In the genomic region with DNA sequence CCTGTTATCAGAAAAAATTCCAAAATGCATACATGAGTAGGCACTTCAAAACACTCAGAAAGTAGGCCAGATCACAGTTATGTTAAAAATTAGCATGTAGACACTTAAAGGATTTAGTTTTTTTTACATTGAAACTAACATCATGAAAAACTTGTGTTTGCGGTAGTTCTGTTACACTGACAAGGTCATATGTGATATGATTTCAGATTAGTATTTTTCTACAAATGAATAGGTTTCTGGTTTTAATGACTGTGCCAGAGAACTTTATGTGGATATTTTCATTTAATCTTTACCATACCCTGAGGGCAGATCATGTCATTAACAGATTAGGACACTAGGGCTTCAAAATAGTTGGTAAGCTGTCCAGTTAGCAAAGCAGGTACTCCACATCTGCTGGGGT, we compare ENCODE assay signal across 27 cellular contexts.
"Had no signal": no experiment of that assay in that cellular context is flagged by ENCODE, and none has a peak within 500 bp of the region (broad histone marks: within the 10 kb centered on the region; RNA-seq: fewer than 3 reads in every experiment).

No MANE protein-coding gene starts in this region.

- H3K27ac Mint-ChIP-seq: activated CD4-positive, alpha-beta memory T cell treated with anti-CD3 and anti-CD28 coated beads, Interleukin-2, amount 10 ng/mL, durations not matched to agents 7 days and 5 days; activated CD4-positive, alpha-beta T cell treated with anti-CD3 and anti-CD28 coated beads, Interleukin-2, amount 10 ng/mL, durations not matched to agents 7 days and 5 days; activated CD8-positive, alpha-beta memory T cell treated with anti-CD3 and anti-CD28 coated beads, Interleukin-2, amount 10 ng/mL, durations not matched to agents 7 days and 5 days; dendritic cell treated with granulocyte-macrophage colony-stimulating factor and Interleukin-4, amounts not matched to agents 40 ng/mL and 50 ng/mL, for 4 days; progenitor cell of endocrine pancreas; stimulated activated memory B cell treated with anti-CD40 and anti-IgM and Interleukin-4, amounts not matched to agents 10 μg/mL and 1 μg/mL and 100 μg/mL, for 72 hours; stimulated activated naive CD8-positive, alpha-beta T cell treated with anti-CD3 and anti-CD28 coated beads, Interleukin-15, amount 100 ng/mL, for 72 hours had no signal

- DNase-seq: activated CD4-positive, alpha-beta memory T cell treated with anti-CD3 and anti-CD28 coated beads, Interleukin-2, amount 10 ng/mL, durations not matched to agents 7 days and 5 days; activated CD4-positive, alpha-beta T cell treated with anti-CD3 and anti-CD28 coated beads for 1 hour; activated CD4-positive, alpha-beta T cell treated with anti-CD3 and anti-CD28 coated beads, Interleukin-2, amount 10 ng/mL, durations not matched to agents 7 days and 5 days; activated CD8-positive, alpha-beta memory T cell treated with anti-CD3 and anti-CD28 coated beads, Interleukin-2, amount 10 ng/mL, durations not matched to agents 7 days and 5 days; activated naive CD4-positive, alpha-beta T cell; activated T-cell treated with anti-CD3 and anti-CD28 coated beads, Interleukin-2, amount 50 U/mL, for 48 hours; esophagus squamous epithelium; foreskin melanocyte; glutamatergic neuron; left lung; midbrain; naive thymus-derived CD4-positive, alpha-beta T cell; ovary; right lobe of liver; stimulated activated CD4-positive, alpha-beta T cell treated with anti-CD3 and anti-CD28 coated beads, Interleukin-12 subunit alpha, Interleukin-12 subunit beta, amount 100 ng/mL, for 4 hours; stimulated activated CD4-positive, alpha-beta T cell treated with anti-CD3 and anti-CD28 coated beads, Interleukin-4, amount 100 ng/mL, for 24 hours; stimulated activated naive CD8-positive, alpha-beta T cell treated with anti-CD3 and anti-CD28 coated beads, Interleukin-15, amount 100 ng/mL, for 72 hours; substantia nigra; T-helper 2 cell; upper lobe of left lung had no signal

- ATAC-seq: activated CD8-positive, alpha-beta memory T cell treated with anti-CD3 and anti-CD28 coated beads, Interleukin-2, amount 10 ng/mL, durations not matched to agents 7 days and 5 days; left lung; naive thymus-derived CD4-positive, alpha-beta T cell; right lobe of liver; stimulated activated memory B cell treated with anti-CD40 and anti-IgM and Interleukin-4, amounts not matched to agents 10 μg/mL and 1 μg/mL and 100 μg/mL, for 72 hours; stimulated activated naive CD8-positive, alpha-beta T cell treated with anti-CD3 and anti-CD28 coated beads, Interleukin-15, amount 100 ng/mL, for 72 hours had no signal

- H3K36me3 ChIP-seq: ovary had no signal

- H3K4me3 ChIP-seq: esophagus squamous epithelium, left lung, lung, ovary, right lobe of liver, upper lobe of left lung, vagina had no signal

- H3K4me3 Mint-ChIP-seq: activated CD4-positive, alpha-beta memory T cell treated with anti-CD3 and anti-CD28 coated beads, Interleukin-2, amount 10 ng/mL, durations not matched to agents 7 days and 5 days; activated CD4-positive, alpha-beta T cell treated with anti-CD3 and anti-CD28 coated beads, Interleukin-2, amount 10 ng/mL, durations not matched to agents 7 days and 5 days; activated CD8-positive, alpha-beta memory T cell treated with anti-CD3 and anti-CD28 coated beads, Interleukin-2, amount 10 ng/mL, durations not matched to agents 7 days and 5 days; central memory CD8-positive, alpha-beta T cell; dendritic cell treated with granulocyte-macrophage colony-stimulating factor and Interleukin-4, amounts not matched to agents 40 ng/mL and 50 ng/mL, for 4 days; naive thymus-derived CD4-positive, alpha-beta T cell; stimulated activated memory B cell treated with anti-CD40 and anti-IgM and Interleukin-4, amounts not matched to agents 10 μg/mL and 1 μg/mL and 100 μg/mL, for 72 hours; stimulated activated naive CD8-positive, alpha-beta T cell treated with anti-CD3 and anti-CD28 coated beads, Interleukin-15, amount 100 ng/mL, for 72 hours had no signal

- H3K27me3 Mint-ChIP-seq: activated CD4-positive, alpha-beta memory T cell treated with anti-CD3 and anti-CD28 coated beads, Interleukin-2, amount 10 ng/mL, durations not matched to agents 7 days and 5 days; activated CD4-positive, alpha-beta T cell treated with anti-CD3 and anti-CD28 coated beads, Interleukin-2, amount 10 ng/mL, durations not matched to agents 7 days and 5 days; activated CD8-positive, alpha-beta memory T cell treated with anti-CD3 and anti-CD28 coated beads, Interleukin-2, amount 10 ng/mL, durations not matched to agents 7 days and 5 days; central memory CD8-positive, alpha-beta T cell; dendritic cell treated with granulocyte-macrophage colony-stimulating factor and Interleukin-4, amounts not matched to agents 40 ng/mL and 50 ng/mL, for 4 days; naive thymus-derived CD4-positive, alpha-beta T cell; progenitor cell of endocrine pancreas; stimulated activated memory B cell treated with anti-CD40 and anti-IgM and Interleukin-4, amounts not matched to agents 10 μg/mL and 1 μg/mL and 100 μg/mL, for 72 hours; stimulated activated naive CD8-positive, alpha-beta T cell treated with anti-CD3 and anti-CD28 coated beads, Interleukin-15, amount 100 ng/mL, for 72 hours had no signal

- H3K4me1 Mint-ChIP-seq: activated CD4-positive, alpha-beta memory T cell treated with anti-CD3 and anti-CD28 coated beads, Interleukin-2, amount 10 ng/mL, durations not matched to agents 7 days and 5 days; stimulated activated memory B cell treated with anti-CD40 and anti-IgM and Interleukin-4, amounts not matched to agents 10 μg/mL and 1 μg/mL and 100 μg/mL, for 72 hours; stimulated activated naive CD8-positive, alpha-beta T cell treated with anti-CD3 and anti-CD28 coated beads, Interleukin-15, amount 100 ng/mL, for 72 hours had no signal

- H3K4me1 ChIP-seq: esophagus squamous epithelium, left lung, right lobe of liver, upper lobe of left lung, vagina had no signal

- H3K9me3 Mint-ChIP-seq: activated CD4-positive, alpha-beta memory T cell treated with anti-CD3 and anti-CD28 coated beads, Interleukin-2, amount 10 ng/mL, durations not matched to agents 7 days and 5 days; activated CD4-positive, alpha-beta T cell treated with anti-CD3 and anti-CD28 coated beads, Interleukin-2, amount 10 ng/mL, durations not matched to agents 7 days and 5 days; central memory CD8-positive, alpha-beta T cell; dendritic cell treated with granulocyte-macrophage colony-stimulating factor and Interleukin-4, amounts not matched to agents 40 ng/mL and 50 ng/mL, for 4 days; naive thymus-derived CD4-positive, alpha-beta T cell; stimulated activated memory B cell treated with anti-CD40 and anti-IgM and Interleukin-4, amounts not matched to agents 10 μg/mL and 1 μg/mL and 100 μg/mL, for 72 hours; stimulated activated naive CD8-positive, alpha-beta T cell treated with anti-CD3 and anti-CD28 coated beads, Interleukin-15, amount 100 ng/mL, for 72 hours had no signal

- H3K27me3 ChIP-seq: esophagus squamous epithelium, left lung, ovary, right lobe of liver, upper lobe of left lung, vagina had no signal

- H3K9me3 ChIP-seq: esophagus squamous epithelium, left lung, ovary, right lobe of liver, upper lobe of left lung, vagina had no signal

- H3K27ac ChIP-seq: epithelial cell of prostate, esophagus squamous epithelium, left lung, ovary, right lobe of liver, upper lobe of left lung, vagina had no signal
